ENCODE assay signal across 8 cellular contexts in genomic region chr16:69424053-69424934, GRCh38. TPM values are rescaled to one million over a fixed set of nuclear protein-coding genes. Genes with fewer than 3 reads are reported as not detected.
A peak's percentile ranks its signal among the peaks of the same experiment; 100 is the strongest.
DNase-seq lines count a peak whose midpoint lies in the region; TF ChIP-seq lines count a peak whose summit lies in the region.

TSS of gene CYB5B (plus strand) at chr16:69424619. CDS start at chr16:69424684, 65 bp downstream.

- no peaks in the 10 kb centered on the region for H4K20me1 ChIP-seq in MM.1S (ENCODE audit: insufficient read depth, low read length)
- no peaks in the 10 kb centered on the region for H4K20me1 ChIP-seq in neural cell (ENCODE audit: insufficient read depth)

- H3K9me2 ChIP-seq in MM.1S (replicated peaks; ENCODE audit: insufficient read depth, low read length) (no peaks in the 10 kb centered on the region), neural cell (ENCODE audit: insufficient read depth, low read length) (no peaks in the 10 kb centered on the region)

- H3K27me3 ChIP-seq in HAP-1 (ENCODE audit: low read depth): no peaks in the 10 kb centered on the region
- no peaks in the 10 kb centered on the region for H3K27me3 ChIP-seq in MM.1S (replicated peaks; ENCODE audit: insufficient read depth, low read length)
- no peaks in the 10 kb centered on the region for H3K27me3 ChIP-seq in neural cell (ENCODE audit: insufficient read depth, low read depth, low read length)
- no peaks in the 10 kb centered on the region for H3K27me3 ChIP-seq in stomach

- no peak for TF ChIP-seq CTCF in MM.1S (IDR thresholded peaks at IDR 0.05; ENCODE audit: low read length)
- no peak for TF ChIP-seq CTCF in fibroblast of villous mesenchyme (IDR thresholded peaks at IDR 0.05; ENCODE audit: insufficient read depth, low read depth, low read length)
- TF ChIP-seq CTCF in neural cell (IDR thresholded peaks at IDR 0.05; ENCODE audit: poor library complexity, severe bottlenecking): no peak
- TF ChIP-seq CTCF in stomach (IDR thresholded peaks at IDR 0.05): no peak

- H3K4me3 ChIP-seq in HAP-1 (peak within 1 kb of the TSS; percentile 61), MM.1S (ENCODE audit: low read length) (peak within 1 kb of the TSS; percentile 94), fibroblast of villous mesenchyme (ENCODE audit: low read depth, low read length) (peak within 1 kb of the TSS; percentile 95), neural cell (ENCODE audit: low read length) (peak within 1 kb of the TSS; percentile 83), stomach (peak within 1 kb of the TSS; percentile 67 to 95 (median 84))

- in situ Hi-C loops in HAP-1 (cut with MboI; ENCODE audit: low sequenced_read_pairs): no loop called here

- peak; percentile 46 for TF ChIP-seq RAD21 in neural cell (conservative IDR thresholded peaks at IDR 0.05)

- H3K36me3 ChIP-seq in ES-I3 (ENCODE audit: insufficient read depth, low read length): peaks cover 8% of the 10 kb centered on the region
- peaks cover 17% of the 10 kb centered on the region for H3K36me3 ChIP-seq in HAP-1 (replicated peaks)
- H3K36me3 ChIP-seq in MM.1S (replicated peaks; ENCODE audit: insufficient read depth, low read length): peaks cover 10% of the 10 kb centered on the region
- H3K36me3 ChIP-seq in neural cell (ENCODE audit: insufficient read depth, low read length): no peaks in the 10 kb centered on the region
- H3K36me3 ChIP-seq in stomach: peaks cover 5 to 27% (median 23%) of the 10 kb centered on the region in 4 donors

- H3K4me1 ChIP-seq in ES-I3 (ENCODE audit: insufficient read depth, low read length) (no peaks in the 10 kb centered on the region), HAP-1 (0 out of 2 replicates have a peak, but pooled peaks cover 2% of the 10 kb centered on the region), MM.1S (ENCODE audit: low read length) (no peaks in the 10 kb centered on the region; the same call in 1 of the 2 replicates), stomach (peaks cover 0 to 27% (median 24%) of the 10 kb centered on the region in 4 donors)

- intact Hi-C loops in stomach (cut with DNase I; ENCODE audit: low total_unique reads): no loop called here

- WGBS in stomach, 5 donors: 3 to 5% (median 4%) methylated on average over 32 to 40 of the region's 40 CpGs

- DNase-seq in HAP-1 (ENCODE audit: low spot score in 2 of 2): peak; percentile 96 to 98
- DNase-seq in MM.1S: peak; percentile 99
- DNase-seq in SIG-M5 (lab: John Stamatoyannopoulos, UW): peak; percentile 90
- DNase-seq in activated gamma-delta T cell (lab: John Stamatoyannopoulos, UW): peak; percentile 40
- DNase-seq in fibroblast of villous mesenchyme (ENCODE audit: low read depth): peak; percentile 99
- peak; percentile 94 for DNase-seq in stomach

- H3K27ac ChIP-seq in MM.1S (ENCODE audit: low read length): peak within 1 kb of the TSS; percentile 32; the same call in 1 of the 2 replicates
- H3K27ac ChIP-seq in neural cell (ENCODE audit: low read length): peak within 1 kb of the TSS; percentile 75
- H3K27ac ChIP-seq in stomach: peak within 1 kb of the TSS; percentile 78 to 92 (median 85)

- no peak for TF ChIP-seq EP300 in neural cell (conservative IDR thresholded peaks at IDR 0.05; ENCODE audit: poor library complexity, severe bottlenecking)
- TF ChIP-seq EP300 in stomach (IDR thresholded peaks at IDR 0.05): peak; percentile 40

- H2AFZ ChIP-seq in MM.1S (ENCODE audit: low read length): peak within 1 kb of the TSS; percentile 91
- peak within 1 kb of the TSS; percentile 61 for H2AFZ ChIP-seq in neural cell (ENCODE audit: low read depth, low read length)

- no peaks in the 10 kb centered on the region for H3F3A ChIP-seq in MM.1S (ENCODE audit: insufficient read depth, low read length)
- no peaks in the 10 kb centered on the region for H3F3A ChIP-seq in neural cell (ENCODE audit: insufficient read depth, low read length, poor library complexity, severe bottlenecking)

- H3K4me2 ChIP-seq in MM.1S (ENCODE audit: low read depth, low read length) (peak within 1 kb of the TSS; percentile 70), neural cell (ENCODE audit: low read length) (peak within 1 kb of the TSS; percentile 98)

- H3K9ac ChIP-seq in ES-I3 (ENCODE audit: low read depth, low read length) (peak within 1 kb of the TSS; percentile 82), MM.1S (ENCODE audit: low read length) (peak within 1 kb of the TSS; percentile 77), neural cell (ENCODE audit: low read length) (peak within 1 kb of the TSS; percentile 80)

- peak in 1 of 4 donors; percentile 75 for TF ChIP-seq POLR2A in stomach (IDR thresholded peaks at IDR 0.05)

- H3K79me2 ChIP-seq in MM.1S (ENCODE audit: low read length): peaks cover 47% of the 10 kb centered on the region
- peaks cover 34% of the 10 kb centered on the region for H3K79me2 ChIP-seq in neural cell (replicated peaks; ENCODE audit: insufficient read depth, low read length)

- H3K9me3 ChIP-seq in ES-I3 (ENCODE audit: control insufficient read depth, insufficient read depth, low read length) (no peaks in the 10 kb centered on the region), HAP-1 (no peaks in the 10 kb centered on the region), MM.1S (replicated peaks; ENCODE audit: insufficient read depth, low read length) (no peaks in the 10 kb centered on the region), neural cell (ENCODE audit: low read length) (no peaks in the 10 kb centered on the region), stomach (no peaks in the 10 kb centered on the region)

TF ChIP-seq in neural cell, 6 proteins besides CTCF, POLR2A, EP300 and RAD21:
- TF ChIP-seq EZH2 (IDR thresholded peaks at IDR 0.05; ENCODE audit: borderline replicate concordance, insufficient read depth, low read length, poor library complexity, severe bottlenecking) (no peak), MXI1 (conservative IDR thresholded peaks at IDR 0.05; ENCODE audit: poor library complexity, severe bottlenecking) (peak; percentile 77), SMC3 (conservative IDR thresholded peaks at IDR 0.05; ENCODE audit: poor library complexity) (peak; percentile 41), TAF1 (IDR thresholded peaks at IDR 0.05; ENCODE audit: low read depth) (peak; percentile 66), POLR2AphosphoS5 (IDR thresholded peaks at IDR 0.05) (peak; percentile 89)
- TF ChIP-seq, protein P1, sequence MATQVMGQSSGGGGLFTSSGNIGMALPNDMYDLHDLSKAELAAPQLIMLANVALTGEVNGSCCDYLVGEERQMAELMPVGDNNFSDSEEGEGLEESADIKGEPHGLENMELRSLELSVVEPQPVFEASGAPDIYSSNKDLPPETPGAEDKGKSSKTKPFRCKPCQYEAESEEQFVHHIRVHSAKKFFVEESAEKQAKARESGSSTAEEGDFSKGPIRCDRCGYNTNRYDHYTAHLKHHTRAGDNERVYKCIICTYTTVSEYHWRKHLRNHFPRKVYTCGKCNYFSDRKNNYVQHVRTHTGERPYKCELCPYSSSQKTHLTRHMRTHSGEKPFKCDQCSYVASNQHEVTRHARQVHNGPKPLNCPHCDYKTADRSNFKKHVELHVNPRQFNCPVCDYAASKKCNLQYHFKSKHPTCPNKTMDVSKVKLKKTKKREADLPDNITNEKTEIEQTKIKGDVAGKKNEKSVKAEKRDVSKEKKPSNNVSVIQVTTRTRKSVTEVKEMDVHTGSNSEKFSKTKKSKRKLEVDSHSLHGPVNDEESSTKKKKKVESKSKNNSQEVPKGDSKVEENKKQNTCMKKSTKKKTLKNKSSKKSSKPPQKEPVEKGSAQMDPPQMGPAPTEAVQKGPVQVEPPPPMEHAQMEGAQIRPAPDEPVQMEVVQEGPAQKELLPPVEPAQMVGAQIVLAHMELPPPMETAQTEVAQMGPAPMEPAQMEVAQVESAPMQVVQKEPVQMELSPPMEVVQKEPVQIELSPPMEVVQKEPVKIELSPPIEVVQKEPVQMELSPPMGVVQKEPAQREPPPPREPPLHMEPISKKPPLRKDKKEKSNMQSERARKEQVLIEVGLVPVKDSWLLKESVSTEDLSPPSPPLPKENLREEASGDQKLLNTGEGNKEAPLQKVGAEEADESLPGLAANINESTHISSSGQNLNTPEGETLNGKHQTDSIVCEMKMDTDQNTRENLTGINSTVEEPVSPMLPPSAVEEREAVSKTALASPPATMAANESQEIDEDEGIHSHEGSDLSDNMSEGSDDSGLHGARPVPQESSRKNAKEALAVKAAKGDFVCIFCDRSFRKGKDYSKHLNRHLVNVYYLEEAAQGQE (IDR thresholded peaks at IDR 0.05; ENCODE audit: borderline replicate concordance): peak; percentile 75

RNA-seq across cellular contexts. Expression of gene CYB5B, which starts in this region (rescaled TPM):
- total RNA-seq in fibroblast of villous mesenchyme (109 and 142 TPM in 2 replicates), stomach (10 to 100 TPM in 4 of 5 donors, 1 to 10 TPM in 1; 9.3 to 76.3 (median 46.8) TPM)
- polyA plus RNA-seq in neural cell (70.4 and 93.5 TPM in 2 replicates), stomach (10 to 100 TPM; 45.1 to 55.7 (median 52.9) TPM)
- 74.7 and 84.2 TPM in 2 replicates for polyA minus RNA-seq in neural cell

Comparison
In these comparisons a context has a peak if more than half of its experiments do, and no peak if none do; other contexts are left out.
1. Peak in every context shown above with its lines: DNase-seq, H3K4me3 ChIP-seq and H3K27ac ChIP-seq.
2. DNase-seq: peak in every context shown above with its lines; median percentile 99 in MM.1S; 99 in fibroblast of villous mesenchyme; 97 in HAP-1; 94 in stomach; 90 in SIG-M5; 40 in activated gamma-delta T cell.
3. H3K27ac ChIP-seq: peak in every context shown above with its lines; median percentile 85 in stomach; 75 in neural cell; 32 in MM.1S.